22 cellular contexts compared by ENCODE assay signal in genomic region chr7:153638821-153639435, GRCh38.
"Had no signal": no experiment of that assay in that cellular context is flagged by ENCODE, and none has a peak within 500 bp of the region (broad histone marks: within the 10 kb centered on the region; RNA-seq: fewer than 3 reads in every experiment).

No MANE protein-coding gene starts in this region.

- H3K4me1 ChIP-seq: heart right ventricle, lower lobe of right lung, parathyroid adenoma, prostate gland, spleen, testis, tibial nerve had no signal

- H3K27me3 ChIP-seq: heart right ventricle, spleen, testis, tibial nerve had no signal

- DNase-seq: effector CD4-positive, alpha-beta T cell; endodermal cell; erythroblast; foreskin melanocyte; heart right ventricle; kidney glomerular epithelial cell; lower lobe of right lung; mesenchymal stem cell; naive B cell; spleen; stimulated activated CD4-positive, alpha-beta T cell treated with anti-CD3 and anti-CD28 coated beads, Interleukin-15, amount 100 ng/mL, for 24 hours; stimulated activated CD4-positive, alpha-beta T cell treated with anti-CD3 and anti-CD28 coated beads, Interleukin-1b, Interleukin-23, amount 100 ng/mL, for 48 hours; stimulated activated CD4-positive, alpha-beta T cell treated with anti-CD3 and anti-CD28 coated beads, Interleukin-4, amount 100 ng/mL, for 4 hours; stimulated activated naive B cell treated with anti-CD40 and anti-IgM and Interleukin-4, amounts not matched to agents 10 μg/mL and 1 μg/mL and 100 μg/mL, for 72 hours; stimulated activated naive CD8-positive, alpha-beta T cell treated with anti-CD3 and anti-CD28 coated beads, Interleukin-15, amount 100 ng/mL, for 72 hours; testis had no signal

- ATAC-seq: left lobe of liver; lower lobe of right lung; sciatic nerve; stimulated activated naive B cell treated with anti-CD40 and anti-IgM and Interleukin-4, amounts not matched to agents 10 μg/mL and 1 μg/mL and 100 μg/mL, for 72 hours; stimulated activated naive CD8-positive, alpha-beta T cell treated with anti-CD3 and anti-CD28 coated beads, Interleukin-15, amount 100 ng/mL, for 72 hours had no signal

- H3K4me3 ChIP-seq: coronary artery, heart right ventricle, lower lobe of right lung, prostate gland, spleen, testis, tibial nerve had no signal

- H3K9me3 ChIP-seq: prostate gland, testis had no signal

- H3K27ac ChIP-seq: coronary artery, heart right ventricle, lower lobe of right lung, parathyroid adenoma, prostate gland, spleen, testis, tibial nerve had no signal

- H3K36me3 ChIP-seq: heart right ventricle, lower lobe of right lung, prostate gland, spleen, tibial nerve had no signal
